Comparison of ENCODE assay signal across 20 cellular contexts in the genomic region with DNA sequence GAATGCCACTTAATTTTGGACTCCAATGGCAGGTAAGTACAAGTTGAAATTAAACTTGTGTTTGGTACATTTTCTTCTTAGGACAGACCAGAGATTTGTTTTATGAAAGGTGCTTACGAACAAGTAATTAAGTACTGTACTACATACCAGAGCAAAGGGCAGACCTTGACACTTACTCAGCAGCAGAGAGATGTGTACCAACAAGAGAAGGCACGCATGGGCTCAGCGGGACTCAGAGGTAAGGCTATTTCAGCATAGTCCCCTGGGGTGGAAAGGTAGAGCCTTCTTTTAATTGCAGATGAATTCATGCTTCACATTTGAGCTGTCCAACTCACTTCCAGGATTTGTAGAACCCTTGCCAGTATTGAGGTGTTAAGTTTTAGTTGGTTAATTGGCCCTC.
"Had no signal": no experiment of that assay in that cellular context is flagged by ENCODE, and none has a peak within 500 bp of the region (broad histone marks: within the 10 kb centered on the region; RNA-seq: fewer than 3 reads in every experiment).

No MANE protein-coding gene starts in this region.

- H3K27me3 Mint-ChIP-seq: activated B cell treated with CpG ODN at 0.5 μM for 24 hours; activated CD4-positive, alpha-beta memory T cell treated with anti-CD3 and anti-CD28 coated beads for 36 hours; activated CD8-positive, alpha-beta memory T cell treated with anti-CD3 and anti-CD28 coated beads, Interleukin-2, amount 10 ng/mL, durations not matched to agents 7 days and 5 days; activated naive CD4-positive, alpha-beta T cell treated with anti-CD3 and anti-CD28 coated beads, Interleukin-2, amount 10 ng/mL, durations not matched to agents 7 days and 5 days; activated naive CD8-positive, alpha-beta T cell treated with anti-CD3 and anti-CD28 coated beads, Interleukin-2, amount 50 U/mL, for 24 hours; progenitor cell of endocrine pancreas; T-cell had no signal

- H3K9me3 Mint-ChIP-seq: activated CD4-positive, alpha-beta memory T cell treated with anti-CD3 and anti-CD28 coated beads for 36 hours; activated naive CD4-positive, alpha-beta T cell treated with anti-CD3 and anti-CD28 coated beads, Interleukin-2, amount 10 ng/mL, durations not matched to agents 7 days and 5 days; activated naive CD8-positive, alpha-beta T cell treated with anti-CD3 and anti-CD28 coated beads, Interleukin-2, amount 50 U/mL, for 24 hours had no signal

- H3K27ac Mint-ChIP-seq: activated B cell treated with CpG ODN at 0.5 μM for 24 hours; activated CD4-positive, alpha-beta memory T cell treated with anti-CD3 and anti-CD28 coated beads for 36 hours; activated CD8-positive, alpha-beta memory T cell treated with anti-CD3 and anti-CD28 coated beads, Interleukin-2, amount 10 ng/mL, durations not matched to agents 7 days and 5 days; activated naive CD4-positive, alpha-beta T cell treated with anti-CD3 and anti-CD28 coated beads, Interleukin-2, amount 10 ng/mL, durations not matched to agents 7 days and 5 days; activated naive CD8-positive, alpha-beta T cell treated with anti-CD3 and anti-CD28 coated beads, Interleukin-2, amount 50 U/mL, for 24 hours; progenitor cell of endocrine pancreas; T-cell had no signal

- H3K27me3 ChIP-seq: brain microvascular endothelial cell, esophagus squamous epithelium, tibial artery, uterus had no signal

- H3K4me3 Mint-ChIP-seq: activated B cell treated with CpG ODN at 0.5 μM for 24 hours; activated CD4-positive, alpha-beta memory T cell treated with anti-CD3 and anti-CD28 coated beads for 36 hours; activated CD8-positive, alpha-beta memory T cell treated with anti-CD3 and anti-CD28 coated beads, Interleukin-2, amount 10 ng/mL, durations not matched to agents 7 days and 5 days; activated naive CD4-positive, alpha-beta T cell treated with anti-CD3 and anti-CD28 coated beads, Interleukin-2, amount 10 ng/mL, durations not matched to agents 7 days and 5 days; activated naive CD8-positive, alpha-beta T cell treated with anti-CD3 and anti-CD28 coated beads, Interleukin-2, amount 50 U/mL, for 24 hours; T-cell had no signal

- H3K27ac ChIP-seq: brain microvascular endothelial cell, tibial artery, uterus had no signal

- ATAC-seq: activated CD8-positive, alpha-beta memory T cell treated with anti-CD3 and anti-CD28 coated beads, Interleukin-2, amount 10 ng/mL, durations not matched to agents 7 days and 5 days; activated naive CD8-positive, alpha-beta T cell treated with anti-CD3 and anti-CD28 coated beads, Interleukin-2, amount 50 U/mL, for 24 hours; stimulated activated naive CD8-positive, alpha-beta T cell treated with anti-CD3 and anti-CD28 coated beads, Interleukin-15, Interleukin-2, amounts not matched to agents 100 U/mL and 50 U/mL, for 24 hours; T-cell had no signal

- H3K4me1 ChIP-seq: tibial artery, uterus had no signal

- H3K9me3 ChIP-seq: esophagus squamous epithelium, tibial artery, uterus had no signal

- DNase-seq: activated B cell treated with CpG ODN at 0.5 μM for 24 hours; activated CD4-positive, alpha-beta memory T cell treated with anti-CD3 and anti-CD28 coated beads for 36 hours; activated CD4-positive, alpha-beta T cell treated with anti-CD3 and anti-CD28 coated beads for 4 hours; activated CD8-positive, alpha-beta memory T cell treated with anti-CD3 and anti-CD28 coated beads, Interleukin-2, amount 10 ng/mL, durations not matched to agents 7 days and 5 days; activated effector memory CD4-positive, alpha-beta T cell treated with Interleukin-2 at 50 U/mL for 16 hours; activated naive CD4-positive, alpha-beta T cell treated with anti-CD3 and anti-CD28 coated beads, Interleukin-2, amount 10 ng/mL, durations not matched to agents 7 days and 5 days; activated naive CD8-positive, alpha-beta T cell treated with anti-CD3 and anti-CD28 coated beads, Interleukin-2, amount 50 U/mL, for 24 hours; aorta; brain microvascular endothelial cell; effector CD4-positive, alpha-beta T cell; esophagus squamous epithelium; islet precursor cell; occipital lobe; stimulated activated CD4-positive, alpha-beta T cell treated with anti-CD3 and anti-CD28 coated beads, Interleukin-2, amount 100 ng/mL, for 24 hours; stimulated activated naive CD8-positive, alpha-beta T cell treated with anti-CD3 and anti-CD28 coated beads, Interleukin-15, Interleukin-2, amounts not matched to agents 100 U/mL and 50 U/mL, for 24 hours; substantia nigra; T-cell; tibial artery; uterus had no signal

- H3K4me1 Mint-ChIP-seq: activated B cell treated with CpG ODN at 0.5 μM for 24 hours; activated naive CD4-positive, alpha-beta T cell treated with anti-CD3 and anti-CD28 coated beads, Interleukin-2, amount 10 ng/mL, durations not matched to agents 7 days and 5 days; activated naive CD8-positive, alpha-beta T cell treated with anti-CD3 and anti-CD28 coated beads, Interleukin-2, amount 50 U/mL, for 24 hours; T-cell had no signal

- H3K4me3 ChIP-seq: esophagus squamous epithelium, tibial artery, uterus had no signal

- H3K36me3 ChIP-seq: uterus had no signal
